In the genomic region with DNA sequence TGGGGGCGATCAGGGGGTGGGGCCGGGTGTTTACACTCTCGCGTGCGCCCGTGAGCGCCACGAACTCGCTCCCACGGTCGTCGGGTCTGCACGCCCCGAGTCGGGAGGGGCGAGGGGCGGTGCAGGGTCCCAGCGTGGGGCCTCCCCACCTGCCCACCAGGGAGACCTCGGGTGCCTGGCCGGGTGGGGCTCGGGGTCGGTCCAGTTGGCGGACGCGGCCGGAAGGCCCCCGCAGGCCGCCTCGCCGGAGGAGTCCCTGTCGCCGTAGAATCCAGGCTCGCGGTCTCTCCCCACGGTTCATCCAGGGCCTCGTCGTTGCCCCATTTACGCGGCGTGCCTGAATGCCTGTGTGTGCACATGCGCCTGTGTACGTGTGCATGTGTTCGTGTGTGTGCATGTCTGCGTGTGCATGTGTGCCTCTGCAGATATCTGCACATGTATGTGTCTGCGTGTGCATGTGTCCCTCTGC, we compare ENCODE assay signal across 8 cellular contexts. TPM values are rescaled to one million over a fixed set of nuclear protein-coding genes. Genes with fewer than 3 reads are reported as not detected.
A peak's percentile ranks its signal among the peaks of the same experiment; 100 is the strongest.
DNase-seq lines count a peak whose midpoint lies in the region; ATAC-seq, FAIRE-seq and TF ChIP-seq lines count a peak whose summit lies in the region.

No MANE protein-coding gene starts in this region.

- TF ChIP-seq CTCF in GM12864 (IDR thresholded peaks at IDR 0.05; ENCODE audit: low read depth, low read length, missing control alignments): no peak
- TF ChIP-seq CTCF in lower lobe of right lung (IDR thresholded peaks at IDR 0.05): no peak

- intact Hi-C loops in lower lobe of right lung (cut with DNase I) (no loop called here), aorta (cut with DNase I) (loop anchor here in 1 of 2 donors (2.0 to 5.0 kb wide), 2 partner anchors 50 to 53 kb away; partner anchors contain the start of genes TBCD and WDR45B)

- H3K4me1 ChIP-seq in adipocyte (ENCODE audit: control insufficient read depth, insufficient read depth, low read length) (peaks cover 9% of the 10 kb centered on the region), lower lobe of right lung (peaks cover 17% of the 10 kb centered on the region), aorta (ENCODE audit: control insufficient read depth in 1 of 2, insufficient read depth in 2 of 2, low read length in 2 of 2) (no peaks in the 10 kb centered on the region)

- H3K9me3 ChIP-seq in adipocyte (ENCODE audit: control insufficient read depth, low read length) (peaks cover 9% of the 10 kb centered on the region), lower lobe of right lung (peaks cover 8% of the 10 kb centered on the region), aorta (ENCODE audit: control insufficient read depth, low read length) (no peaks in the 10 kb centered on the region)

- H3K27me3 ChIP-seq in adipocyte (replicated peaks; ENCODE audit: control insufficient read depth, insufficient read depth, low read length): peaks cover 4% of the 10 kb centered on the region
- H3K27me3 ChIP-seq in lower lobe of right lung (ENCODE audit: low read depth): no peaks in the 10 kb centered on the region
- H3K27me3 ChIP-seq in aorta (ENCODE audit: control insufficient read depth in 1 of 2, insufficient read depth in 2 of 2, low read length in 1 of 2): no peaks in the 10 kb centered on the region

- no peak for DNase-seq in GM12864 (ENCODE audit: low read depth)
- no peak for DNase-seq in adipocyte (ENCODE audit: low read depth)
- peak; percentile 54 for DNase-seq in lower lobe of right lung
- DNase-seq in aorta: no peak
- no peak for DNase-seq in H54 (ENCODE audit: insufficient read length, low spot score)
- no peak for DNase-seq in dedifferentiated amniotic fluid mesenchymal stem cell (ENCODE audit: extremely low spot score)

- no peaks in the 10 kb centered on the region for H3K36me3 ChIP-seq in adipocyte (ENCODE audit: control insufficient read depth, insufficient read depth, low read length, severe bottlenecking)
- no peaks in the 10 kb centered on the region for H3K36me3 ChIP-seq in lower lobe of right lung
- H3K36me3 ChIP-seq in aorta (ENCODE audit: control insufficient read depth in 1 of 2, insufficient read depth in 2 of 2, low read length in 1 of 2): no peaks in the 10 kb centered on the region

- peak overlapping the region; percentile 58 for H3K4me3 ChIP-seq in GM12864 (ENCODE audit: low read depth, low read length)
- H3K4me3 ChIP-seq in adipocyte (ENCODE audit: low read length): peak overlapping the region; percentile 83
- H3K4me3 ChIP-seq in lower lobe of right lung: peak overlapping the region; percentile 76
- peak overlapping the region; percentile 20 to 37 for H3K4me3 ChIP-seq in aorta (ENCODE audit: low read length in 2 of 2)

- ATAC-seq in HG03095 (IDR thresholded peaks at IDR 0.05; ENCODE audit: unreplicated experiment): peak; percentile 14
- ATAC-seq in lower lobe of right lung: no peak
- no peak for ATAC-seq in aorta (ENCODE audit: low FRiP score)
- ATAC-seq in HG02885 (IDR thresholded peaks at IDR 0.05; ENCODE audit: poor library complexity, unreplicated experiment): no peak

- H3K9ac ChIP-seq in adipocyte (ENCODE audit: low read length): peak overlapping the region; percentile 70

- peak overlapping the region; percentile 53 for H3K27ac ChIP-seq in lower lobe of right lung
- no peak overlapping the region for H3K27ac ChIP-seq in aorta (ENCODE audit: low read depth in 1 of 2, low read length in 2 of 2)

- 4% methylated on average over 42 to 45 of the region's 45 CpGs for WGBS in aorta, 2 donors

- no peak for FAIRE-seq in H54 (lab: Jason Lieb, UNC)

- no peak for TF ChIP-seq POLR2A in H54 (IDR thresholded peaks at IDR 0.05; ENCODE audit: low read depth, low read length)

RNA-seq across cellular contexts. Expression of gene RAB40B, which starts 0.5 kb away (rescaled TPM):
- 10.2 TPM for total RNA-seq in lower lobe of right lung
- 10 to 100 TPM in 1 of 2 donors, 1 to 10 TPM in 1; 4.5 to 10.7 TPM for total RNA-seq in aorta
- 10 to 100 TPM; 11.6 to 19.5 TPM for polyA plus RNA-seq in aorta

RNA-seq across cellular contexts. Expression of gene FN3KRP, which starts 17.5 kb away (rescaled TPM):
- 28.1 TPM for total RNA-seq in lower lobe of right lung
- 10 to 100 TPM; 18.6 to 26.7 TPM for total RNA-seq in aorta
- polyA plus RNA-seq in aorta: 10 to 100 TPM; 25.3 to 35.2 TPM

RNA-seq across cellular contexts. Expression of gene FN3K, which starts 36.4 kb away (rescaled TPM):
- total RNA-seq in lower lobe of right lung (27.9 TPM), aorta (10 to 100 TPM; 10.8 to 23.0 TPM)
- 10 to 100 TPM; 14.0 to 20.9 TPM for polyA plus RNA-seq in aorta

RNA-seq across cellular contexts. Expression of gene WDR45B, which starts 50.8 kb away (rescaled TPM):
- total RNA-seq in lower lobe of right lung (66.1 TPM), aorta (10 to 100 TPM; 60.4 to 75.4 TPM)
- 10 to 100 TPM; 34.7 to 54.4 TPM for polyA plus RNA-seq in aorta

RNA-seq across cellular contexts. Expression of gene TBCD, which starts 52.9 kb away (rescaled TPM):
- total RNA-seq in lower lobe of right lung (84.8 TPM), aorta (100 to 1,000 TPM in 1 of 2 donors, 10 to 100 TPM in 1; 97.1 to 125 TPM)
- 100 to 1,000 TPM in 1 of 2 donors, 10 to 100 TPM in 1; 20.0 to 182 TPM for polyA plus RNA-seq in aorta

Comparison
In these comparisons a context has a peak if more than half of its experiments do, and no peak if none do; other contexts are left out.
1. H3K4me3 ChIP-seq: peak in every context shown above with its lines; median percentile 83 in adipocyte; 76 in lower lobe of right lung; 58 in GM12864; 28 in aorta.